22 cellular contexts compared by ENCODE assay signal in genomic region chr1:41158147-41158875, GRCh38.
A peak's percentile ranks its signal among the peaks of the same experiment; 100 is the strongest.
DNase-seq lines count a peak whose midpoint lies in the region; ATAC-seq and TF ChIP-seq lines count a peak whose summit lies in the region.
"Had no signal": no experiment of that assay in that cellular context is flagged by ENCODE, and none has a peak within 500 bp of the region (broad histone marks: within the 10 kb centered on the region; RNA-seq: fewer than 3 reads in every experiment).

No MANE protein-coding gene starts in this region.

- no peaks in the 10 kb centered on the region for H3K79me2 ChIP-seq in osteoblast (ENCODE audit: insufficient read depth, low read length)

- TF ChIP-seq CTCF in GM13976 (IDR thresholded peaks at IDR 0.05; ENCODE audit: borderline replicate concordance, control extremely low read depth, extremely low read depth, insufficient read depth, missing control alignments) = no peak
- TF ChIP-seq CTCF in choroid plexus epithelial cell (conservative IDR thresholded peaks at IDR 0.05; ENCODE audit: low read depth, low read length) = peak; percentile 22
- no peak for TF ChIP-seq CTCF in osteoblast (IDR thresholded peaks at IDR 0.05; ENCODE audit: extremely low read depth, low read depth, low read length)

- in situ Hi-C loops in GM13976 (cut with MboI; ENCODE audit: low sequenced_read_pairs, unreplicated experiment) (no loop called here), KBM-7 (cut with MboI; ENCODE audit: low pct_unique_long_range_greater_than_20kb, low sequenced_read_pairs) (no loop called here)

- no peak overlapping the region for H3K4me3 ChIP-seq in choroid plexus epithelial cell (ENCODE audit: low read depth, low read length)
- no peak overlapping the region for H3K4me3 ChIP-seq in osteoblast (ENCODE audit: insufficient read depth, low read length)
- H3K4me3 ChIP-seq: Peyer's patch had no signal

- H3K4me1 ChIP-seq in osteoblast (ENCODE audit: insufficient read depth, low read length) = peaks cover 21% of the 10 kb centered on the region

- H3K27me3 ChIP-seq in osteoblast (ENCODE audit: insufficient read depth, low read length) = no peaks in the 10 kb centered on the region
- H3K27me3 ChIP-seq: Peyer's patch had no signal

- peaks cover 4% of the 10 kb centered on the region for H3K36me3 ChIP-seq in osteoblast (ENCODE audit: insufficient read depth, low read length)

- no peak overlapping the region for H3K27ac ChIP-seq in osteoblast (ENCODE audit: low read depth, low read length)
- H3K27ac ChIP-seq: Peyer's patch, WERI-Rb-1 had no signal

- no peak for ATAC-seq in HG03439 (IDR thresholded peaks at IDR 0.05; ENCODE audit: unreplicated experiment)
- ATAC-seq: naive thymus-derived CD8-positive, alpha-beta T cell; stimulated activated memory B cell treated with anti-CD40 and anti-IgM and Interleukin-4, amounts not matched to agents 10 μg/mL and 1 μg/mL and 100 μg/mL, for 72 hours had no signal

- H2AFZ ChIP-seq in osteoblast (ENCODE audit: low read length) = no peak overlapping the region

- H3K9me3 ChIP-seq in osteoblast (ENCODE audit: low read depth, low read length) = no peaks in the 10 kb centered on the region
- H3K9me3 ChIP-seq: Peyer's patch had no signal

- DNase-seq in GM13976 (ENCODE audit: low spot score) (peak; percentile 11), KBM-7 (peak; percentile 14), choroid plexus epithelial cell (ENCODE audit: low read depth) (peak; percentile 35), osteoblast (ENCODE audit: insufficient read length, low spot score, missing footprints) (peak; percentile 48), NOMO-1 treated with DMSO at 0.1 percent for 48 hours (lab: John Stamatoyannopoulos, UW; ENCODE audit: unreplicated experiment) (no peak), AG08396 (ENCODE audit: low spot score) (no peak)
- DNase-seq: activated CD4-positive, alpha-beta T cell treated with anti-CD3 and anti-CD28 coated beads for 48 hours; amniotic stem cell; DND-41; glutamatergic neuron; islet precursor cell; naive thymus-derived CD8-positive, alpha-beta T cell; NCI-H1417 treated with DMSO at 0.1 percent for 48 hours; NCI-H2081 treated with DMSO at 0.1 percent for 48 hours; NCI-H226; NCI-H526 treated with DMSO at 0.1 percent for 48 hours; occipital lobe; Peyer's patch; SHP77; WERI-Rb-1 had no signal

- no peak overlapping the region for H3K4me2 ChIP-seq in osteoblast (ENCODE audit: insufficient read depth, low read length)

- H4K20me1 ChIP-seq in osteoblast (ENCODE audit: insufficient read depth, low read length) = no peaks in the 10 kb centered on the region

Comparison
In these comparisons a context has a peak if more than half of its experiments do, and no peak if none do; other contexts are left out.
1. DNase-seq: peak in GM13976 (single experiment), KBM-7 (single experiment), choroid plexus epithelial cell (single experiment) and osteoblast (single experiment); none in NOMO-1 treated with DMSO at 0.1 percent for 48 hours (single experiment) and AG08396 (single experiment).